In the genomic region with DNA sequence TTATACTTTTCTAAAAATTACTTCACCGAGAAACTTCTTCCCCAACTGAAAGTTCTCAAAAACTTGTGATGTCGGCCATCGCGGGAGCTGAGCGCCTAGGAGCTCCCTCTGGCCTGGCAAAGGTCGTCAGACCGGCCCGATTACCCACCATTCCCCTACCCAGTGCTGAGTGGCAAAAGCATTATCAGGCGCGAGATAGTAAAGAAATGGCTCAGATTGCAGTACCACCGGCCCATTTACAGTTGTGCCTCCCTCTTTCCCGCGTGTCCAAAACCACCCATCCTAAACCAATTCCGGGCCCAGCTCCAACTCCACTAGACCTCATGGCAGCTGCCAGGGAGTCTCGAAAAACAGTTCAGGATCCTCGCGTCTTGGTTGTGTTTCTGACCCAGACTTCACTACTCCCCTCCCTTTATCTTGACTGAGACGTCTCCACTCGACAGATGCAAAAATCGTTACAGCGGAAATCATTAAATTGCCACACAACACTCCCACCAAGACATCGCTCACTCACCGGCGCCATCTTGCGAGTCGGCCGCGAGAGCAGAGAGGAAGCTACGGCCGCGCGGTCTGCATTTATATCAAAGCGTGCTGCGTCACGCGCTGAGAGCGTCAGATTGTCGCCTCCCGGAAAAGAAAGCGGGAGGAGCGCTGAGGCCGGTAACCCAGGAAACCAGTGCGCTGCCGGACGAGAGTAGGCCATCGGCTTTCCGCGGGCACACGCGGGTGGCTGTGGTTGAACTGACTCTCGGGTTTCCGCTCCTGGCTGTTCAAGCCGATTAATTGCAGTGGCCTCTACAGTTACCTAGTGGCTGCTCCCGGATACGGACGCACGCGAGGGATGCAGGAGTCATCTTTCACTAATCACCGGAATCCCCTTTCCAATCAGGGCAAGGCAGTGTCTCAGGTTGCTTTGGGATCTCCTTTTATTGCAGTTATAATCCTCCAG, we compare ENCODE assay signal across 1 cellular context.
TF ChIP-seq lines count a peak whose summit lies in the region.

A gene (minus strand): TSS at position 551 of the 949 bp plus-strand sequence. CDS start 28 bp downstream, at position 523.

TF ChIP-seq in HepG2, 621 proteins besides CTCF, POLR2A, EP300 and RAD21 (continued from another document and continues in another):
- TF ChIP-seq, protein P1, sequence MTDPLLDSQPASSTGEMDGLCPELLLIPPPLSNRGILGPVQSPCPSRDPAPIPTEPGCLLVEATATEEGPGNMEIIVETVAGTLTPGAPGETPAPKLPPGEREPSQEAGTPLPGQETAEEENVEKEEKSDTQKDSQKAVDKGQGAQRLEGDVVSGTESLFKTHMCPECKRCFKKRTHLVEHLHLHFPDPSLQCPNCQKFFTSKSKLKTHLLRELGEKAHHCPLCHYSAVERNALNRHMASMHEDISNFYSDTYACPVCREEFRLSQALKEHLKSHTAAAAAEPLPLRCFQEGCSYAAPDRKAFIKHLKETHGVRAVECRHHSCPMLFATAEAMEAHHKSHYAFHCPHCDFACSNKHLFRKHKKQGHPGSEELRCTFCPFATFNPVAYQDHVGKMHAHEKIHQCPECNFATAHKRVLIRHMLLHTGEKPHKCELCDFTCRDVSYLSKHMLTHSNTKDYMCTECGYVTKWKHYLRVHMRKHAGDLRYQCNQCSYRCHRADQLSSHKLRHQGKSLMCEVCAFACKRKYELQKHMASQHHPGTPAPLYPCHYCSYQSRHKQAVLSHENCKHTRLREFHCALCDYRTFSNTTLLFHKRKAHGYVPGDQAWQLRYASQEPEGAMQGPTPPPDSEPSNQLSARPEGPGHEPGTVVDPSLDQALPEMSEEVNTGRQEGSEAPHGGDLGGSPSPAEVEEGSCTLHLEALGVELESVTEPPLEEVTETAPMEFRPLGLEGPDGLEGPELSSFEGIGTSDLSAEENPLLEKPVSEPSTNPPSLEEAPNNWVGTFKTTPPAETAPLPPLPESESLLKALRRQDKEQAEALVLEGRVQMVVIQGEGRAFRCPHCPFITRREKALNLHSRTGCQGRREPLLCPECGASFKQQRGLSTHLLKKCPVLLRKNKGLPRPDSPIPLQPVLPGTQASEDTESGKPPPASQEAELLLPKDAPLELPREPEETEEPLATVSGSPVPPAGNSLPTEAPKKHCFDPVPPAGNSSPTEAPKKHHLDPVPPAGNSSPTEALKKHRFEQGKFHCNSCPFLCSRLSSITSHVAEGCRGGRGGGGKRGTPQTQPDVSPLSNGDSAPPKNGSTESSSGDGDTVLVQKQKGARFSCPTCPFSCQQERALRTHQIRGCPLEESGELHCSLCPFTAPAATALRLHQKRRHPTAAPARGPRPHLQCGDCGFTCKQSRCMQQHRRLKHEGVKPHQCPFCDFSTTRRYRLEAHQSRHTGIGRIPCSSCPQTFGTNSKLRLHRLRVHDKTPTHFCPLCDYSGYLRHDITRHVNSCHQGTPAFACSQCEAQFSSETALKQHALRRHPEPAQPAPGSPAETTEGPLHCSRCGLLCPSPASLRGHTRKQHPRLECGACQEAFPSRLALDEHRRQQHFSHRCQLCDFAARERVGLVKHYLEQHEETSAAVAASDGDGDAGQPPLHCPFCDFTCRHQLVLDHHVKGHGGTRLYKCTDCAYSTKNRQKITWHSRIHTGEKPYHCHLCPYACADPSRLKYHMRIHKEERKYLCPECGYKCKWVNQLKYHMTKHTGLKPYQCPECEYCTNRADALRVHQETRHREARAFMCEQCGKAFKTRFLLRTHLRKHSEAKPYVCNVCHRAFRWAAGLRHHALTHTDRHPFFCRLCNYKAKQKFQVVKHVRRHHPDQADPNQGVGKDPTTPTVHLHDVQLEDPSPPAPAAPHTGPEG (CRISPR knock-in tag; IDR thresholded peaks at IDR 0.05): 0 out of 2 replicates have a peak, but pooled peaks have one; percentile 43
- no peak for TF ChIP-seq ZSCAN20 (CRISPR knock-in tag; IDR thresholded peaks at IDR 0.05; ENCODE audit: borderline replicate concordance)
- peak; percentile 9; the same call in 1 of the 2 replicates for TF ChIP-seq NFYC (CRISPR knock-in tag; IDR thresholded peaks at IDR 0.05)
- no peak for TF ChIP-seq SYNCRIP (IDR thresholded peaks at IDR 0.05; ENCODE audit: insufficient read depth, low read depth, low read length)
- TF ChIP-seq, protein P2, sequence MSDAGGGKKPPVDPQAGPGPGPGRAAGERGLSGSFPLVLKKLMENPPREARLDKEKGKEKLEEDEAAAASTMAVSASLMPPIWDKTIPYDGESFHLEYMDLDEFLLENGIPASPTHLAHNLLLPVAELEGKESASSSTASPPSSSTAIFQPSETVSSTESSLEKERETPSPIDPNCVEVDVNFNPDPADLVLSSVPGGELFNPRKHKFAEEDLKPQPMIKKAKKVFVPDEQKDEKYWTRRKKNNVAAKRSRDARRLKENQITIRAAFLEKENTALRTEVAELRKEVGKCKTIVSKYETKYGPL (CRISPR knock-in tag; IDR thresholded peaks at IDR 0.05): no peak; the same call in 1 of the 2 replicates
- no peak for TF ChIP-seq ETV6 (CRISPR knock-in tag; conservative IDR thresholded peaks at IDR 0.05)
- TF ChIP-seq, protein P3, sequence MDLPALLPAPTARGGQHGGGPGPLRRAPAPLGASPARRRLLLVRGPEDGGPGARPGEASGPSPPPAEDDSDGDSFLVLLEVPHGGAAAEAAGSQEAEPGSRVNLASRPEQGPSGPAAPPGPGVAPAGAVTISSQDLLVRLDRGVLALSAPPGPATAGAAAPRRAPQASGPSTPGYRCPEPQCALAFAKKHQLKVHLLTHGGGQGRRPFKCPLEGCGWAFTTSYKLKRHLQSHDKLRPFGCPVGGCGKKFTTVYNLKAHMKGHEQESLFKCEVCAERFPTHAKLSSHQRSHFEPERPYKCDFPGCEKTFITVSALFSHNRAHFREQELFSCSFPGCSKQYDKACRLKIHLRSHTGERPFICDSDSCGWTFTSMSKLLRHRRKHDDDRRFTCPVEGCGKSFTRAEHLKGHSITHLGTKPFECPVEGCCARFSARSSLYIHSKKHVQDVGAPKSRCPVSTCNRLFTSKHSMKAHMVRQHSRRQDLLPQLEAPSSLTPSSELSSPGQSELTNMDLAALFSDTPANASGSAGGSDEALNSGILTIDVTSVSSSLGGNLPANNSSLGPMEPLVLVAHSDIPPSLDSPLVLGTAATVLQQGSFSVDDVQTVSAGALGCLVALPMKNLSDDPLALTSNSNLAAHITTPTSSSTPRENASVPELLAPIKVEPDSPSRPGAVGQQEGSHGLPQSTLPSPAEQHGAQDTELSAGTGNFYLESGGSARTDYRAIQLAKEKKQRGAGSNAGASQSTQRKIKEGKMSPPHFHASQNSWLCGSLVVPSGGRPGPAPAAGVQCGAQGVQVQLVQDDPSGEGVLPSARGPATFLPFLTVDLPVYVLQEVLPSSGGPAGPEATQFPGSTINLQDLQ (CRISPR knock-in tag; IDR thresholded peaks at IDR 0.05): peak; percentile 89; the same call in 1 of the 2 replicates
- TF ChIP-seq ELF3 (CRISPR knock-in tag; IDR thresholded peaks at IDR 0.05): peak; percentile 89
- no peak for TF ChIP-seq PTBP1 (IDR thresholded peaks at IDR 0.05; ENCODE audit: low read depth, low read length, poor library complexity, severe bottlenecking)
- TF ChIP-seq, protein P4, sequence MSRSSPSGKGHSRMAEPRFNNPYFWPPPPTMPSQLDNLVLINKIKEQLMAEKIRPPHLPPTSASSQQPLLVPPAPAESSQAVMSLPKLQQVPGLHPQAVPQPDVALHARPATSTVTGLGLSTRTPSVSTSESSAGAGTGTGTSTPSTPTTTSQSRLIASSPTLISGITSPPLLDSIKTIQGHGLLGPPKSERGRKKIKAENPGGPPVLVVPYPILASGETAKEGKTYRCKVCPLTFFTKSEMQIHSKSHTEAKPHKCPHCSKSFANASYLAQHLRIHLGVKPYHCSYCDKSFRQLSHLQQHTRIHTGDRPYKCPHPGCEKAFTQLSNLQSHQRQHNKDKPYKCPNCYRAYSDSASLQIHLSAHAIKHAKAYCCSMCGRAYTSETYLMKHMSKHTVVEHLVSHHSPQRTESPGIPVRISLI (CRISPR knock-in tag; IDR thresholded peaks at IDR 0.05; ENCODE audit: borderline replicate concordance): no peak; the same call in 1 of the 2 replicates
- TF ChIP-seq, protein P5, sequence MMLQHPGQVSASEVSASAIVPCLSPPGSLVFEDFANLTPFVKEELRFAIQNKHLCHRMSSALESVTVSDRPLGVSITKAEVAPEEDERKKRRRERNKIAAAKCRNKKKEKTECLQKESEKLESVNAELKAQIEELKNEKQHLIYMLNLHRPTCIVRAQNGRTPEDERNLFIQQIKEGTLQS (CRISPR knock-in tag; IDR thresholded peaks at IDR 0.05): no peak
- TF ChIP-seq, protein P6, sequence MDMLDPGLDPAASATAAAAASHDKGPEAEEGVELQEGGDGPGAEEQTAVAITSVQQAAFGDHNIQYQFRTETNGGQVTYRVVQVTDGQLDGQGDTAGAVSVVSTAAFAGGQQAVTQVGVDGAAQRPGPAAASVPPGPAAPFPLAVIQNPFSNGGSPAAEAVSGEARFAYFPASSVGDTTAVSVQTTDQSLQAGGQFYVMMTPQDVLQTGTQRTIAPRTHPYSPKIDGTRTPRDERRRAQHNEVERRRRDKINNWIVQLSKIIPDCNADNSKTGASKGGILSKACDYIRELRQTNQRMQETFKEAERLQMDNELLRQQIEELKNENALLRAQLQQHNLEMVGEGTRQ (IDR thresholded peaks at IDR 0.05; ENCODE audit: low read depth, low read length): peak; percentile 61; the same call in 1 of the 2 replicates
- TF ChIP-seq, protein P6 (CRISPR knock-in tag; IDR thresholded peaks at IDR 0.05; ENCODE audit: borderline replicate concordance): peak; percentile 78; the same call in 1 of the 2 replicates
- TF ChIP-seq, protein P7, sequence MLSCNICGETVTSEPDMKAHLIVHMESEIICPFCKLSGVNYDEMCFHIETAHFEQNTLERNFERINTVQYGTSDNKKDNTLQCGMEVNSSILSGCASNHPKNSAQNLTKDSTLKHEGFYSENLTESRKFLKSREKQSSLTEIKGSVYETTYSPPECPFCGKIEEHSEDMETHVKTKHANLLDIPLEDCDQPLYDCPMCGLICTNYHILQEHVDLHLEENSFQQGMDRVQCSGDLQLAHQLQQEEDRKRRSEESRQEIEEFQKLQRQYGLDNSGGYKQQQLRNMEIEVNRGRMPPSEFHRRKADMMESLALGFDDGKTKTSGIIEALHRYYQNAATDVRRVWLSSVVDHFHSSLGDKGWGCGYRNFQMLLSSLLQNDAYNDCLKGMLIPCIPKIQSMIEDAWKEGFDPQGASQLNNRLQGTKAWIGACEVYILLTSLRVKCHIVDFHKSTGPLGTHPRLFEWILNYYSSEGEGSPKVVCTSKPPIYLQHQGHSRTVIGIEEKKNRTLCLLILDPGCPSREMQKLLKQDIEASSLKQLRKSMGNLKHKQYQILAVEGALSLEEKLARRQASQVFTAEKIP (CRISPR knock-in tag; IDR thresholded peaks at IDR 0.05; ENCODE audit: borderline replicate concordance): no peak
- no peak for TF ChIP-seq EEA1 (CRISPR knock-in tag; IDR thresholded peaks at IDR 0.05; ENCODE audit: borderline replicate concordance)
- TF ChIP-seq KMT2B (CRISPR knock-in tag; IDR thresholded peaks at IDR 0.05): peak; percentile 83
- TF ChIP-seq BHLHE40 (IDR thresholded peaks at IDR 0.05; ENCODE audit: low read length): peak; percentile 72
- peak; percentile 62; the same call in 1 of the 2 replicates for TF ChIP-seq GATA4 (IDR thresholded peaks at IDR 0.05; ENCODE audit: borderline replicate concordance, low read depth)
- TF ChIP-seq IRF2 (CRISPR knock-in tag; IDR thresholded peaks at IDR 0.05): peak; percentile 73
- TF ChIP-seq SRF (IDR thresholded peaks at IDR 0.05; ENCODE audit: low read depth, low read length): no peak
- TF ChIP-seq GLI4 (CRISPR knock-in tag; IDR thresholded peaks at IDR 0.05; ENCODE audit: borderline replicate concordance): no peak
- TF ChIP-seq, protein P8, sequence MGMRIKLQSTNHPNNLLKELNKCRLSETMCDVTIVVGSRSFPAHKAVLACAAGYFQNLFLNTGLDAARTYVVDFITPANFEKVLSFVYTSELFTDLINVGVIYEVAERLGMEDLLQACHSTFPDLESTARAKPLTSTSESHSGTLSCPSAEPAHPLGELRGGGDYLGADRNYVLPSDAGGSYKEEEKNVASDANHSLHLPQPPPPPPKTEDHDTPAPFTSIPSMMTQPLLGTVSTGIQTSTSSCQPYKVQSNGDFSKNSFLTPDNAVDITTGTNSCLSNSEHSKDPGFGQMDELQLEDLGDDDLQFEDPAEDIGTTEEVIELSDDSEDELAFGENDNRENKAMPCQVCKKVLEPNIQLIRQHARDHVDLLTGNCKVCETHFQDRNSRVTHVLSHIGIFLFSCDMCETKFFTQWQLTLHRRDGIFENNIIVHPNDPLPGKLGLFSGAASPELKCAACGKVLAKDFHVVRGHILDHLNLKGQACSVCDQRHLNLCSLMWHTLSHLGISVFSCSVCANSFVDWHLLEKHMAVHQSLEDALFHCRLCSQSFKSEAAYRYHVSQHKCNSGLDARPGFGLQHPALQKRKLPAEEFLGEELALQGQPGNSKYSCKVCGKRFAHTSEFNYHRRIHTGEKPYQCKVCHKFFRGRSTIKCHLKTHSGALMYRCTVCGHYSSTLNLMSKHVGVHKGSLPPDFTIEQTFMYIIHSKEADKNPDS (CRISPR knock-in tag; IDR thresholded peaks at IDR 0.05): 0 out of 2 replicates have a peak, but pooled peaks have one; percentile 18
- no peak for TF ChIP-seq ZKSCAN5 (CRISPR knock-in tag; IDR thresholded peaks at IDR 0.05)
- TF ChIP-seq ZBTB3 (CRISPR knock-in tag; IDR thresholded peaks at IDR 0.05; ENCODE audit: borderline replicate concordance, low read depth): no peak
